In genomic region chr17:82104797-82105416, GRCh38 we compare ENCODE assay signal across 10 cellular contexts. TPM values are rescaled to one million over a fixed set of nuclear protein-coding genes. Genes with fewer than 3 reads are reported as not detected.
A peak's percentile ranks its signal among the peaks of the same experiment; 100 is the strongest.
DNase-seq lines count a peak whose midpoint lies in the region; ATAC-seq and TF ChIP-seq lines count a peak whose summit lies in the region.
"Had no signal": no experiment of that assay in that cellular context is flagged by ENCODE, and none has a peak within 500 bp of the region (broad histone marks: within the 10 kb centered on the region; RNA-seq: fewer than 3 reads in every experiment).

No MANE protein-coding gene starts in this region.

- DNase-seq in right cardiac atrium (peak in 2 of 3 donors; percentile 41 to 47), left ventricle myocardium superior (no peak), WERI-Rb-1 (peak; percentile 13), upper lobe of left lung (peak in 1 of 2 donors; percentile 43)
- DNase-seq: foreskin melanocyte, NCI-H1048 had no signal

- WGBS in right cardiac atrium: 96% methylated on average over 11 of the region's 11 CpGs
- 95% methylated on average over 11 of the region's 11 CpGs for WGBS in liver
- WGBS in upper lobe of left lung, 2 donors: 89 to 94% methylated on average over 6 to 11 of the region's 11 CpGs

- H3K27ac ChIP-seq in right cardiac atrium (ENCODE audit: low read length): no peak overlapping the region
- H3K27ac ChIP-seq in WERI-Rb-1: peak overlapping the region; percentile 84
- H3K27ac ChIP-seq in liver (ENCODE audit: low read depth in 1 of 2, low read length in 2 of 2): peak overlapping the region; percentile 96 to 98
- peak overlapping the region; percentile 85 to 92 (median 88) for H3K27ac ChIP-seq in upper lobe of left lung

- H3K9me3 ChIP-seq in right cardiac atrium (ENCODE audit: control insufficient read depth, low read length): no peaks in the 10 kb centered on the region
- H3K9me3 ChIP-seq in WERI-Rb-1 (ENCODE audit: severe bottlenecking): no peaks in the 10 kb centered on the region
- H3K9me3 ChIP-seq in liver (ENCODE audit: control insufficient read depth in 4 of 4, low read length in 3 of 4): no peaks in the 10 kb centered on the region
- H3K9me3 ChIP-seq in upper lobe of left lung: no peaks in the 10 kb centered on the region

- H3K9ac ChIP-seq in liver (ENCODE audit: low read depth in 1 of 2, low read length in 2 of 2): peak overlapping the region; percentile 1 to 10

- no peak for TF ChIP-seq RAD21 in liver (IDR thresholded peaks at IDR 0.05)

- H3K4me3 ChIP-seq in right cardiac atrium (ENCODE audit: low read length): no peak overlapping the region
- no peak overlapping the region for H3K4me3 ChIP-seq in WERI-Rb-1 (ENCODE audit: low read depth, low read length)
- no peak overlapping the region for H3K4me3 ChIP-seq in liver (ENCODE audit: low read depth in 1 of 3, low read length in 3 of 3)
- no peak overlapping the region for H3K4me3 ChIP-seq in upper lobe of left lung

- TF ChIP-seq EP300 in upper lobe of left lung (IDR thresholded peaks at IDR 0.05): no peak

- H3K4me1 ChIP-seq in right cardiac atrium (ENCODE audit: control insufficient read depth, insufficient read depth, low read length) (no peaks in the 10 kb centered on the region), liver (ENCODE audit: control insufficient read depth in 4 of 4, insufficient read depth in 4 of 4, low read length in 3 of 4) (peaks cover 42 to 88% (median 72%) of the 10 kb centered on the region in 4 donors), upper lobe of left lung (peaks cover 42 to 80% (median 62%) of the 10 kb centered on the region in 4 donors)

- intact Hi-C loops in right cardiac atrium (cut with DNase I): no loop called here
- intact Hi-C loops in left ventricle myocardium superior (cut with micrococcal nuclease): no loop called here

- TF ChIP-seq CTCF in WERI-Rb-1 (IDR thresholded peaks at IDR 0.05; ENCODE audit: low read depth, low read length) (no peak), liver (IDR thresholded peaks at IDR 0.05; ENCODE audit: low read depth, low read length, missing input control) (no peak), upper lobe of left lung (IDR thresholded peaks at IDR 0.05) (no peak)

- ATAC-seq in right cardiac atrium (no peak), left ventricle myocardium superior (no peak), upper lobe of left lung (ENCODE audit: low FRiP score in 2 of 2) (no peak), GM21529 (IDR thresholded peaks at IDR 0.05; ENCODE audit: unreplicated experiment) (no peak), HG03175 (IDR thresholded peaks at IDR 0.05; ENCODE audit: unreplicated experiment) (no peak), HG02970 (IDR thresholded peaks at IDR 0.05; ENCODE audit: low FRiP score, unreplicated experiment) (no peak)

- H3K27me3 ChIP-seq in right cardiac atrium (ENCODE audit: control insufficient read depth, insufficient read depth) (no peaks in the 10 kb centered on the region), WERI-Rb-1 (ENCODE audit: insufficient read depth, low read depth, severe bottlenecking) (no peaks in the 10 kb centered on the region), liver (ENCODE audit: control insufficient read depth in 4 of 4, insufficient read depth in 4 of 4, low read length in 3 of 4) (no peaks in the 10 kb centered on the region), upper lobe of left lung (no peaks in the 10 kb centered on the region)

- no peak for TF ChIP-seq POLR2A in upper lobe of left lung (IDR thresholded peaks at IDR 0.05)

- H3K36me3 ChIP-seq in WERI-Rb-1 (peaks cover 8% of the 10 kb centered on the region), liver (ENCODE audit: control insufficient read depth in 4 of 4, insufficient read depth in 3 of 4, low read depth in 1 of 4, low read length in 3 of 4) (no peaks in the 10 kb centered on the region), upper lobe of left lung (no peaks in the 10 kb centered on the region)

TF ChIP-seq in liver, 16 proteins besides CTCF, POLR2A, EP300 and RAD21:
- TF ChIP-seq ATF3 (IDR thresholded peaks at IDR 0.05) (no peak), ZBTB33 (IDR thresholded peaks at IDR 0.05) (no peak), REST (IDR thresholded peaks at IDR 0.05) (no peak), NR2F2 (IDR thresholded peaks at IDR 0.05) (no peak), RXRA (IDR thresholded peaks at IDR 0.05) (no peak), EGR1 (IDR thresholded peaks at IDR 0.05; ENCODE audit: low read depth in 2 of 2) (no peak), HNF4A (conservative IDR thresholded peaks at IDR 0.05) (no peak), FOXA2 (IDR thresholded peaks at IDR 0.05) (no peak), TAF1 (conservative IDR thresholded peaks at IDR 0.05) (no peak), MAX (IDR thresholded peaks at IDR 0.05) (no peak), JUND (IDR thresholded peaks at IDR 0.05) (no peak), GABPA (IDR thresholded peaks at IDR 0.05 in 1 of 2, conservative IDR thresholded peaks at IDR 0.05 in 1 of 2) (no peak), FOXA1 (IDR thresholded peaks at IDR 0.05) (no peak), SP1 (IDR thresholded peaks at IDR 0.05) (no peak), YY1 (IDR thresholded peaks at IDR 0.05) (no peak), HNF4G (IDR thresholded peaks at IDR 0.05) (no peak)
TF ChIP-seq in liver: peak in this region for 0.

RNA-seq across cellular contexts. Expression of gene FASN, which starts 6.9 kb away (rescaled TPM):
- total RNA-seq in right cardiac atrium: 10 to 100 TPM; 14.3 to 71.8 (median 23.4) TPM
- 86.3 TPM for polyA plus RNA-seq in right cardiac atrium
- total RNA-seq in left ventricle myocardium superior: 17.0 TPM
- total RNA-seq in liver: 100 to 1,000 TPM; 184 to 229 TPM
- polyA plus RNA-seq in liver: 10 to 100 TPM; 53.1 to 75.3 TPM
- 100 to 1,000 TPM; 191 to 805 (median 577) TPM for total RNA-seq in upper lobe of left lung

RNA-seq across cellular contexts. Expression of gene DUS1L, which starts 39.3 kb away (rescaled TPM):
- total RNA-seq in right cardiac atrium (10 to 100 TPM; 51.3 to 63.1 (median 58.4) TPM), left ventricle myocardium superior (67.7 TPM), liver (10 to 100 TPM; 40.6 to 59.5 TPM), upper lobe of left lung (100 to 1,000 TPM in 3 of 6 donors, 10 to 100 TPM in 3; 53.5 to 183 (median 106) TPM)
- polyA plus RNA-seq in right cardiac atrium (82.1 TPM), liver (10 to 100 TPM; 47.2 to 74.7 TPM)

RNA-seq across cellular contexts. Expression of gene GPS1, which starts 53.2 kb away (rescaled TPM):
- total RNA-seq in right cardiac atrium (10 to 100 TPM; 87.1 to 93.7 (median 90.6) TPM), left ventricle myocardium superior (90.6 TPM), liver (10 to 100 TPM; 59.4 to 66.3 TPM), upper lobe of left lung (100 to 1,000 TPM in 4 of 6 donors, 10 to 100 TPM in 2; 55.2 to 147 (median 108) TPM)
- polyA plus RNA-seq in right cardiac atrium (75.1 TPM), liver (10 to 100 TPM; 53.9 to 58.3 TPM)

RNA-seq across cellular contexts. Expression of gene RFNG, which starts 53.3 kb away (rescaled TPM):
- total RNA-seq in right cardiac atrium (10 to 100 TPM; 19.0 to 25.1 (median 20.2) TPM), left ventricle myocardium superior (21.8 TPM), liver (10 to 100 TPM; 15.0 to 23.7 TPM), upper lobe of left lung (100 to 1,000 TPM in 1 of 6 donors, 10 to 100 TPM in 5; 25.0 to 101 (median 37.5) TPM)
- polyA plus RNA-seq in right cardiac atrium (25.4 TPM), liver (10 to 100 TPM; 23.2 to 36.0 TPM)
